In the genomic region with DNA sequence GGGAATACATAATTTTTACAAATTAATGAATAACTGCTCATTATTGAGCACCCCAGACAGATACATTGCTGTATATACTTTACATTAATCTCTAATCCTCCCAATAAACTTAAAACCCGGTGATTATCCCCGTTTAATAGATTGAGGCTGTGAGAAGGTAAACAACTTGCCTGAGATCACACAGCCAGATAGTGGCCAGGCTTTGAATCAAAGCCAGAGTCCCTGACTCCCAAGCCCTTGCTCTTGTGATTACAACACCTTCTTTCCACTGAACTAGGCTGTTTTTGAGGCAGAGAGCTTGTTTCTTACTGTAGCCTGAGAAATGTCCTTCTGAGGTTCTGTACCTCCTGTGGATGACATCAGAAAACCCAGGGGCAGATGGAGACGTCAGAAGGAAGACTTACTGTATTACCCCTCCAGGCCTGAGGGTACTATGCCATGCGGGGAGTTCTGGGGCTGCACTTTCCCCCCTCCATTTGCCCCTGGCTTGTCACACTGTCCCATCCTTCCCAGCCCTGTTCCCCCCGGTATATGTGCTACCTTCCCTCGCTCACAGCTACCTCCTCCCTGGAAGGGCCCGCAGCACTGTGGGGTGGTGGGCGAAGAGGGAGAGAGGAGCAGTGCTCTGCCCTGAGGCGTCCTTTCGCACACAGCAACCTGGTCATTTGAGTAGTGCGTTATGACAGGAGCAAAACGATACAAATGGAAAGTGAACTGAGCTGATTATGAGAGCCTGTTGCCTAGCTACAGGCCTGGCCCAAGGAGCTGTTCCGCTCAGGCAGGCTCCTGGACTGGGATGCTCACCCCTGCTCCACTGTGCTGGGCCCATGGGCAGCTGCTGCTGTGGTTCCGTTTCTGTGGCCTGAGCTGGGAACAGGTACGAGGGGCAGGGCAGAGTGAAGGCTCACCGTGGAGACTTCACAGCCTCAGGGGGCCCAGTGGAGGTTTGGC, we compare ENCODE assay signal across 13 cellular contexts. TPM values are rescaled to one million over a fixed set of nuclear protein-coding genes. Genes with fewer than 3 reads are reported as not detected.
DNase-seq lines count a peak whose midpoint lies in the region; ATAC-seq, FAIRE-seq and TF ChIP-seq lines count a peak whose summit lies in the region.
"Had no signal": no experiment of that assay in that cellular context is flagged by ENCODE, and none has a peak within 500 bp of the region (broad histone marks: within the 10 kb centered on the region; RNA-seq: fewer than 3 reads in every experiment).

No MANE protein-coding gene starts in this region.

- H3K79me2 ChIP-seq in PC-9 (ENCODE audit: low read depth): peaks cover 24% of the 10 kb centered on the region

- H3K4me3 Mint-ChIP-seq in activated T-cell treated with anti-CD3 and anti-CD28 coated beads, Interleukin-2, amount 50 U/mL, for 72 hours: peak overlapping the region; percentile 74 to 89
- H3K4me3 Mint-ChIP-seq in activated T-cell treated with anti-CD3 and anti-CD28 coated beads, Interleukin-2, amount 50 U/mL, for 4 hours: no peak overlapping the region
- H3K4me3 Mint-ChIP-seq in mesothelial cell of epicardium: no peak overlapping the region

- H3K27me3 ChIP-seq in PC-9 (ENCODE audit: insufficient read depth, low read depth) (no peaks in the 10 kb centered on the region), testis (no peaks in the 10 kb centered on the region)
- H3K27me3 ChIP-seq: colonic mucosa had no signal

- peak overlapping the region; percentile 57 for H3K27ac Mint-ChIP-seq in activated T-cell treated with anti-CD3 and anti-CD28 coated beads, Interleukin-2, amount 50 U/mL, for 72 hours
- no peak overlapping the region for H3K27ac Mint-ChIP-seq in mesothelial cell of epicardium

- H3K4me3 ChIP-seq in PC-9 (peak overlapping the region; percentile 8; the same call in 1 of the 2 replicates), testis (no peak overlapping the region)
- H3K4me3 ChIP-seq: colonic mucosa, gastrocnemius medialis had no signal

- H4K20me1 ChIP-seq in PC-9 (ENCODE audit: insufficient read depth): peaks cover 17% of the 10 kb centered on the region; the same call in 1 of the 2 replicates

- H3K27ac ChIP-seq in PC-9 (no peak overlapping the region), testis (no peak overlapping the region)
- H3K27ac ChIP-seq: colonic mucosa, gastrocnemius medialis, WERI-Rb-1 had no signal

- peaks cover 5% of the 10 kb centered on the region for H3K27me3 Mint-ChIP-seq in activated T-cell treated with anti-CD3 and anti-CD28 coated beads, Interleukin-2, amount 50 U/mL, for 72 hours (ENCODE audit: low read depth)
- H3K27me3 Mint-ChIP-seq in activated T-cell treated with anti-CD3 and anti-CD28 coated beads, Interleukin-2, amount 50 U/mL, for 4 hours (ENCODE audit: low read depth): peaks cover 3% of the 10 kb centered on the region
- peaks cover 66% of the 10 kb centered on the region for H3K27me3 Mint-ChIP-seq in mesothelial cell of epicardium (ENCODE audit: low read depth)

- peaks cover 9 to 12% of the 10 kb centered on the region in 2 donors for H3K36me3 Mint-ChIP-seq in activated T-cell treated with anti-CD3 and anti-CD28 coated beads, Interleukin-2, amount 50 U/mL, for 72 hours (ENCODE audit: insufficient read depth in 2 of 2)
- no peaks in the 10 kb centered on the region for H3K36me3 Mint-ChIP-seq in activated T-cell treated with anti-CD3 and anti-CD28 coated beads, Interleukin-2, amount 50 U/mL, for 4 hours (ENCODE audit: insufficient read depth)
- H3K36me3 Mint-ChIP-seq in mesothelial cell of epicardium: no peaks in the 10 kb centered on the region

- 63 to 82% methylated on average over 14 to 16 of the region's 16 CpGs for WGBS in testis, 2 donors

- H3K9me3 ChIP-seq in PC-9 (ENCODE audit: insufficient read depth, low read depth) (no peaks in the 10 kb centered on the region), testis (no peaks in the 10 kb centered on the region)
- H3K9me3 ChIP-seq: colonic mucosa, gastrocnemius medialis had no signal

- peak; percentile 21 for FAIRE-seq in islet of Langerhans (lab: Jason Lieb, UNC)

- H3K36me3 ChIP-seq in PC-9 (ENCODE audit: low read depth): no peaks in the 10 kb centered on the region; the same call in 1 of the 2 replicates
- no peaks in the 10 kb centered on the region for H3K36me3 ChIP-seq in testis (ENCODE audit: low read depth, missing control alignments)
- H3K36me3 ChIP-seq: colonic mucosa, gastrocnemius medialis had no signal

- H3K9me3 Mint-ChIP-seq in activated T-cell treated with anti-CD3 and anti-CD28 coated beads, Interleukin-2, amount 50 U/mL, for 72 hours: no peaks in the 10 kb centered on the region
- H3K9me3 Mint-ChIP-seq in activated T-cell treated with anti-CD3 and anti-CD28 coated beads, Interleukin-2, amount 50 U/mL, for 4 hours: no peaks in the 10 kb centered on the region
- H3K9me3 Mint-ChIP-seq in mesothelial cell of epicardium: no peaks in the 10 kb centered on the region

- peak; percentile 33 to 44 for DNase-seq in activated T-cell treated with anti-CD3 and anti-CD28 coated beads, Interleukin-2, amount 50 U/mL, for 72 hours
- DNase-seq in activated T-cell treated with anti-CD3 and anti-CD28 coated beads, Interleukin-2, amount 50 U/mL, for 4 hours: no peak
- DNase-seq in PC-9 (peak in 1 of 2 experiments; percentile 85), testis (peak; percentile 25), mesothelial cell of epicardium (ENCODE audit: low spot score in 2 of 2, unreplicated experiment in 2 of 2) (no peak)
- no peak for DNase-seq in activated CD4-positive, alpha-beta T cell treated with anti-CD3 and anti-CD28 coated beads, Interleukin-2, amount 50 U/mL, for 1 hour
- DNase-seq: activated gamma-delta T cell treated with Interleukin-2 at 50 U/mL for 16 hours, colonic mucosa, gastrocnemius medialis, left ventricle myocardium superior, WERI-Rb-1 had no signal

- intact Hi-C loops in PC-9 (cut with micrococcal nuclease; ENCODE audit: unreplicated experiment): no loop called here
- intact Hi-C loops in testis (cut with DNase I; ENCODE audit: low total_unique reads): no loop called here

- peaks cover 18% of the 10 kb centered on the region for H3F3A ChIP-seq in PC-9 (ENCODE audit: insufficient read depth, low read depth)

- no peak for TF ChIP-seq POLR2A in testis (IDR thresholded peaks at IDR 0.05)

- H3K4me2 ChIP-seq in PC-9: peak overlapping the region; percentile 87

- BruUV-seq in PC-9 (replicated peaks; lab: Mats Ljungman, UMichigan): no TSS peak

- TF ChIP-seq CTCF in PC-9 (conservative IDR thresholded peaks at IDR 0.05) (no peak), testis (IDR thresholded peaks at IDR 0.05) (no peak), mesothelial cell of epicardium (IDR thresholded peaks at IDR 0.05; ENCODE audit: unreplicated experiment) (no peak)

- POLR2A ChIA-PET in PC-9 (lab: Charles Lee; ENCODE audit: unreplicated experiment): interaction anchor here (0.6 kb wide), 1 partner anchor 231 kb away, joined by 9 read pairs; no protein-coding TSS in a partner anchor

- H3K4me1 ChIP-seq in PC-9 (replicated peaks; ENCODE audit: insufficient read depth): peaks cover 52% of the 10 kb centered on the region
- peaks cover 26% of the 10 kb centered on the region for H3K4me1 ChIP-seq in testis
- H3K4me1 ChIP-seq: colonic mucosa, gastrocnemius medialis had no signal

- CTCF ChIA-PET in PC-9 (lab: Charles Lee): no interaction called here

- no peaks in the 10 kb centered on the region for H3K9me2 ChIP-seq in PC-9 (ENCODE audit: insufficient read depth)

- no peak overlapping the region for H2AFZ ChIP-seq in PC-9

- H3K4me1 Mint-ChIP-seq in activated T-cell treated with anti-CD3 and anti-CD28 coated beads, Interleukin-2, amount 50 U/mL, for 72 hours (ENCODE audit: low read depth): peaks cover 69% of the 10 kb centered on the region
- H3K4me1 Mint-ChIP-seq in activated T-cell treated with anti-CD3 and anti-CD28 coated beads, Interleukin-2, amount 50 U/mL, for 4 hours (ENCODE audit: low read depth): peaks cover 27% of the 10 kb centered on the region
- H3K4me1 Mint-ChIP-seq in mesothelial cell of epicardium: peaks cover 12% of the 10 kb centered on the region

- ATAC-seq in activated T-cell treated with anti-CD3 and anti-CD28 coated beads, Interleukin-2, amount 50 U/mL, for 72 hours (replicated peaks in 1 of 2): peak; percentile 6 to 32
- no peak for ATAC-seq in activated T-cell treated with anti-CD3 and anti-CD28 coated beads, Interleukin-2, amount 50 U/mL, for 4 hours
- ATAC-seq in HG02588 (IDR thresholded peaks at IDR 0.05; ENCODE audit: unreplicated experiment): no peak
- ATAC-seq: gastrocnemius medialis, left ventricle myocardium superior had no signal

RNA-seq across cellular contexts. Expression of a gene that starts 4.6 kb away (rescaled TPM):
- total RNA-seq in activated T-cell treated with anti-CD3 and anti-CD28 coated beads, Interleukin-2, amount 50 U/mL, for 72 hours: 10 to 100 TPM; 19.8 to 28.9 TPM
- 1 to 10 TPM; 6.4 to 8.1 (median 7.9) TPM for total RNA-seq in activated T-cell treated with anti-CD3 and anti-CD28 coated beads, Interleukin-2, amount 50 U/mL, for 4 hours
- 8.6 and 9.4 TPM in 2 replicates for total RNA-seq in PC-9 (2021)
- 10 to 100 TPM; 21.7 to 24.8 TPM for total RNA-seq in testis
- 9.5 TPM for polyA plus RNA-seq in testis (ENCODE audit: insufficient read depth, low read depth, low replicate concordance)
- total RNA-seq in mesothelial cell of epicardium: 4.5 to 5.4 TPM (median 5.1 TPM) in 3 replicates

Comparison
In these comparisons a context has a peak if more than half of its experiments do, and no peak if none do; other contexts are left out.
1. ATAC-seq: peak in activated T-cell treated with anti-CD3 and anti-CD28 coated beads, Interleukin-2, amount 50 U/mL, for 72 hours (2 of 2); none in activated T-cell treated with anti-CD3 and anti-CD28 coated beads, Interleukin-2, amount 50 U/mL, for 4 hours (0 of 2) and HG02588 (single experiment).
2. DNase-seq: peak in activated T-cell treated with anti-CD3 and anti-CD28 coated beads, Interleukin-2, amount 50 U/mL, for 72 hours (2 of 2) and testis (single experiment); none in activated T-cell treated with anti-CD3 and anti-CD28 coated beads, Interleukin-2, amount 50 U/mL, for 4 hours (single experiment), mesothelial cell of epicardium (0 of 2) and activated CD4-positive, alpha-beta T cell treated with anti-CD3 and anti-CD28 coated beads, Interleukin-2, amount 50 U/mL, for 1 hour (single experiment).
3. H3K4me3 Mint-ChIP-seq: peak in activated T-cell treated with anti-CD3 and anti-CD28 coated beads, Interleukin-2, amount 50 U/mL, for 72 hours (2 of 2); none in activated T-cell treated with anti-CD3 and anti-CD28 coated beads, Interleukin-2, amount 50 U/mL, for 4 hours (single experiment) and mesothelial cell of epicardium (single experiment).